In genomic region chr12:27052176-27052575, GRCh38 we compare ENCODE assay signal across 21 cellular contexts. TPM values are rescaled to one million over a fixed set of nuclear protein-coding genes. Genes with fewer than 3 reads are reported as not detected.
"Had no signal": no experiment of that assay in that cellular context is flagged by ENCODE, and none has a peak within 500 bp of the region (broad histone marks: within the 10 kb centered on the region; RNA-seq: fewer than 3 reads in every experiment).

No MANE protein-coding gene starts in this region.

- H3K9me3 ChIP-seq: colonic mucosa, esophagus muscularis mucosa, mucosa of descending colon, neutrophil, right atrium auricular region, sigmoid colon, testis, transverse colon had no signal

- H3K36me3 ChIP-seq: colonic mucosa, esophagus muscularis mucosa, neutrophil, right atrium auricular region, sigmoid colon, transverse colon had no signal

- H3K27ac Mint-ChIP-seq: naive thymus-derived CD8-positive, alpha-beta T cell; stimulated activated naive B cell treated with anti-CD40 and anti-IgM and Interleukin-4, amounts not matched to agents 10 μg/mL and 1 μg/mL and 100 μg/mL, for 72 hours had no signal

- H3K4me3 ChIP-seq: colonic mucosa, esophagus muscularis mucosa, hepatocyte, mucosa of descending colon, right atrium auricular region, sigmoid colon, skin epidermis, testis, transverse colon had no signal

- H3K4me2 ChIP-seq: hepatocyte had no signal

- H2AFZ ChIP-seq: hepatocyte had no signal

- H3K9me3 Mint-ChIP-seq: naive thymus-derived CD8-positive, alpha-beta T cell; stimulated activated naive B cell treated with anti-CD40 and anti-IgM and Interleukin-4, amounts not matched to agents 10 μg/mL and 1 μg/mL and 100 μg/mL, for 72 hours; stimulated activated naive CD8-positive, alpha-beta T cell treated with anti-CD3 and anti-CD28 coated beads, Interleukin-15, amount 100 ng/mL, for 72 hours had no signal

- H3K27ac ChIP-seq: colonic mucosa, esophagus muscularis mucosa, hepatocyte, neutrophil, right atrium auricular region, sigmoid colon, skin epidermis, testis, transverse colon had no signal

- H3K79me2 ChIP-seq: hepatocyte had no signal

- H3K4me3 Mint-ChIP-seq: naive thymus-derived CD8-positive, alpha-beta T cell; stimulated activated naive B cell treated with anti-CD40 and anti-IgM and Interleukin-4, amounts not matched to agents 10 μg/mL and 1 μg/mL and 100 μg/mL, for 72 hours; stimulated activated naive CD8-positive, alpha-beta T cell treated with anti-CD3 and anti-CD28 coated beads, Interleukin-15, amount 100 ng/mL, for 72 hours had no signal

- H3K4me1 ChIP-seq: colonic mucosa, esophagus muscularis mucosa, right atrium auricular region, sigmoid colon, testis, transverse colon had no signal

- H3K27me3 ChIP-seq: colonic mucosa, esophagus muscularis mucosa, hepatocyte, neutrophil, right atrium auricular region, sigmoid colon, testis, transverse colon had no signal

- H3K27me3 Mint-ChIP-seq: naive thymus-derived CD8-positive, alpha-beta T cell; stimulated activated naive B cell treated with anti-CD40 and anti-IgM and Interleukin-4, amounts not matched to agents 10 μg/mL and 1 μg/mL and 100 μg/mL, for 72 hours; stimulated activated naive CD8-positive, alpha-beta T cell treated with anti-CD3 and anti-CD28 coated beads, Interleukin-15, amount 100 ng/mL, for 72 hours had no signal

- H3K4me1 Mint-ChIP-seq: naive thymus-derived CD8-positive, alpha-beta T cell; stimulated activated naive B cell treated with anti-CD40 and anti-IgM and Interleukin-4, amounts not matched to agents 10 μg/mL and 1 μg/mL and 100 μg/mL, for 72 hours; stimulated activated naive CD8-positive, alpha-beta T cell treated with anti-CD3 and anti-CD28 coated beads, Interleukin-15, amount 100 ng/mL, for 72 hours had no signal

- DNase-seq: colonic mucosa; dermis blood vessel endothelial cell; foreskin fibroblast; head of caudate nucleus; kidney glomerular epithelial cell; mucosa of descending colon; naive thymus-derived CD8-positive, alpha-beta T cell; posterior cingulate gyrus; sigmoid colon; stimulated activated CD4-positive, alpha-beta T cell treated with anti-CD3 and anti-CD28 coated beads, Interleukin-2, amount 100 ng/mL, for 24 hours; stimulated activated CD4-positive, alpha-beta T cell treated with anti-CD3 and anti-CD28 coated beads, Interleukin-4, amount 100 ng/mL, for 4 hours; stimulated activated naive B cell treated with anti-CD40 and anti-IgM and Interleukin-4, amounts not matched to agents 10 μg/mL and 1 μg/mL and 100 μg/mL, for 72 hours; stimulated activated naive CD8-positive, alpha-beta T cell treated with anti-CD3 and anti-CD28 coated beads, Interleukin-15, amount 100 ng/mL, for 72 hours; testis; transverse colon had no signal

RNA-seq across cellular contexts. Expression of gene C12orf71, which starts 30.2 kb away (rescaled TPM):
- polyA plus RNA-seq: hepatocyte; naive thymus-derived CD8-positive, alpha-beta T cell; neural cell; sigmoid colon had no signal
